In genomic region chr13:98837896-98838295, GRCh38 we compare ENCODE assay signal across 6 cellular contexts.
"Had no signal": no experiment of that assay in that cellular context is flagged by ENCODE, and none has a peak within 500 bp of the region (broad histone marks: within the 10 kb centered on the region; RNA-seq: fewer than 3 reads in every experiment).

No MANE protein-coding gene starts in this region.

- H3K27ac Mint-ChIP-seq: GM23338, H9, IgD-negative memory B cell had no signal

- H2AFZ ChIP-seq: GM23338 had no signal

- H3K9me3 Mint-ChIP-seq: GM23338, H9, IgD-negative memory B cell had no signal

- H3K4me3 Mint-ChIP-seq: GM23338, H9, IgD-negative memory B cell had no signal

- ATAC-seq: GM23338 had no signal

- H3K36me3 Mint-ChIP-seq: IgD-negative memory B cell had no signal

- DNase-seq: H9, HCEC 1CT had no signal

- FAIRE-seq: H1, HTR-8/SVneo had no signal

- H3K4me2 ChIP-seq: GM23338 had no signal

- H3K4me3 ChIP-seq: GM23338 had no signal

- H3K27me3 Mint-ChIP-seq: IgD-negative memory B cell had no signal
